27 cellular contexts compared by ENCODE assay signal in genomic region chr6:10644225-10644624, GRCh38. TPM values are rescaled to one million over a fixed set of nuclear protein-coding genes. Genes with fewer than 3 reads are reported as not detected.
"Had no signal": no experiment of that assay in that cellular context is flagged by ENCODE, and none has a peak within 500 bp of the region (broad histone marks: within the 10 kb centered on the region; RNA-seq: fewer than 3 reads in every experiment).

No MANE protein-coding gene starts in this region.

- H3K27me3 ChIP-seq: left lung, ovary, stomach, testis, tibial artery, upper lobe of right lung had no signal

- ATAC-seq: left colon; left lung; lower lobe of right lung; naive thymus-derived CD8-positive, alpha-beta T cell; right cardiac atrium; sciatic nerve; stimulated activated naive B cell treated with anti-CD40 and anti-IgM and Interleukin-4, amounts not matched to agents 10 μg/mL and 1 μg/mL and 100 μg/mL, for 72 hours; stimulated activated naive CD8-positive, alpha-beta T cell treated with anti-CD3 and anti-CD28 coated beads, Interleukin-15, Interleukin-2, amounts not matched to agents 100 U/mL and 50 U/mL, for 24 hours; upper lobe of right lung had no signal

- H3K27ac Mint-ChIP-seq: immature natural killer cell; progenitor cell of endocrine pancreas; stimulated activated naive B cell treated with anti-CD40 and anti-IgM and Interleukin-4, amounts not matched to agents 10 μg/mL and 1 μg/mL and 100 μg/mL, for 72 hours had no signal

- H3K4me3 Mint-ChIP-seq: immature natural killer cell; naive thymus-derived CD8-positive, alpha-beta T cell; stimulated activated naive B cell treated with anti-CD40 and anti-IgM and Interleukin-4, amounts not matched to agents 10 μg/mL and 1 μg/mL and 100 μg/mL, for 72 hours had no signal

- H3K4me3 ChIP-seq: left lung, lower lobe of right lung, ovary, skin epidermis, stomach, testis, tibial artery, upper lobe of right lung had no signal

- H3K9me3 ChIP-seq: left lung, lower lobe of right lung, ovary, stomach, testis, tibial artery, upper lobe of right lung had no signal

- H3K27ac ChIP-seq: left lung, lower lobe of right lung, ovary, skin epidermis, stomach, testis, tibial artery, upper lobe of right lung had no signal

- H3K4me1 ChIP-seq: lower lobe of right lung, testis, upper lobe of right lung had no signal

- H3K36me3 ChIP-seq: left lung, lower lobe of right lung, ovary, stomach, tibial artery, upper lobe of right lung had no signal

- H3K9me3 Mint-ChIP-seq: immature natural killer cell; naive thymus-derived CD8-positive, alpha-beta T cell had no signal

- H3K36me3 Mint-ChIP-seq: immature natural killer cell; naive thymus-derived CD8-positive, alpha-beta T cell had no signal

- DNase-seq: hypothalamus; immature natural killer cell; kidney; left colon; left lung; lower lobe of right lung; mammary epithelial cell; mesenchymal stem cell; naive thymus-derived CD8-positive, alpha-beta T cell; ovary; retina; right cardiac atrium; stimulated activated CD4-positive, alpha-beta T cell treated with anti-CD3 and anti-CD28 coated beads, Interleukin-12 subunit alpha, Interleukin-12 subunit beta, amount 100 ng/mL, for 4 hours; stimulated activated CD4-positive, alpha-beta T cell treated with anti-CD3 and anti-CD28 coated beads, Interleukin-15, amount 100 ng/mL, for 24 hours; stimulated activated CD4-positive, alpha-beta T cell treated with anti-CD3 and anti-CD28 coated beads, Interleukin-2, amount 100 ng/mL, for 24 hours; stimulated activated CD4-positive, alpha-beta T cell treated with anti-CD3 and anti-CD28 coated beads, Interleukin-4, amount 100 ng/mL, for 1 hour; stimulated activated naive B cell treated with anti-CD40 and anti-IgM and Interleukin-4, amounts not matched to agents 10 μg/mL and 1 μg/mL and 100 μg/mL, for 72 hours; stimulated activated naive CD8-positive, alpha-beta T cell treated with anti-CD3 and anti-CD28 coated beads, Interleukin-15, Interleukin-2, amounts not matched to agents 100 U/mL and 50 U/mL, for 24 hours; stomach; testis; tibial artery; trophoblast cell; upper lobe of right lung had no signal

RNA-seq across cellular contexts. Expression of gene C6orf52, which starts 50.2 kb away (rescaled TPM):
- total RNA-seq: omental fat pad, upper lobe of right lung had no signal
